Comparison of ENCODE assay signal across 8 cellular contexts in the genomic region with DNA sequence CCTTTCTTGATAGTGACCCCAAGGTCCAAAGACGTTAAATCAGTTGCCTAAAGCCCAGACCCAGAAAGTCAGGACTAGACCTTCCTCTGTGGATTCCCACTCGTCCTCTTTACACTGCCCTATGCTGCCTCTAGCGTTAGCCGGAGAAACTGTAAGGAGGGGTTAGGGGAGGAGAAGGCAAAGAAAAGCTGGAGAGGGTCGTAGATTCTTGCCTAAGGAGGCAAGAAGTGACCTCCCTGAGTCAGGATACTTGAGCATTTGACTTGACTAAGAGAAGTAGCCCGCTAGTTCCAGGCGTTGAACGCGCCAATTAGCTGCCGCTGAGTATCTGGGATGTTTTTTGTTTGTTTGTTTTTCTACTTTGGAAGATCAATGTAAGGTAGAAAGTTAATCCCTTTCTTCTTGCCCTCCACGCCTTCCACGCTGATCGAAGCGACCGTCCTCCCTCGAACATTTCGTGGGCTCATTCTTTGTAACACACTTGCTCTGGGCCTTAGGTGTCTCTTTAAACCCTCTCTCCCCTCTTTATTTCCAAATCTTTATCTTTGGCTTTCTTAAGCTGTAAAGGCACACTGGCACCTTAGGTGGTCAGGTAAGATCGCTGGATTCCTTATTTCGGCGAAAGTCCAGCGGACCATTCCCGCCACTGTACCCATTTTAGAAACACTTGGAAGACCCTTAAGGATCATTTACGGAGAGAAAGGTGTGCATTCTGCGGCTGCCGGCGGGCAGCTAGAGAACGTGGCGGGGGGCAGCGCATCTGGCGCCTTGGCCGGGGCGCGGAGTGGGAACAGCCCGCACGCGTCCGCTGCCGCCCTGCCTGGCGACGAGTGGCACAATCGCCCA. TPM values are rescaled to one million over a fixed set of nuclear protein-coding genes. Genes with fewer than 3 reads are reported as not detected.
DNase-seq lines count a peak whose midpoint lies in the region; ATAC-seq and TF ChIP-seq lines count a peak whose summit lies in the region.

No MANE protein-coding gene starts in this region.

- peak overlapping the region; percentile 54 to 72 (median 64) for H3K4me3 ChIP-seq in upper lobe of left lung

- TF ChIP-seq EP300 in upper lobe of left lung (IDR thresholded peaks at IDR 0.05): no peak

- DNase-seq in NCI-H345 treated with DMSO at 0.1 percent for 48 hours (lab: John Stamatoyannopoulos, UW; ENCODE audit: unreplicated experiment) (peak; percentile 46), fibroblast of the conjunctiva (ENCODE audit: low read depth) (peak; percentile 80), upper lobe of left lung (peak in 1 of 2 donors; percentile 33)
- peak; percentile 55 to 58 for DNase-seq in activated T-cell treated with anti-CD3 and anti-CD28 coated beads, Interleukin-2, amount 50 U/mL, for 48 hours
- DNase-seq in naive thymus-derived CD8-positive, alpha-beta T cell: peak in 6 of 10 donors; percentile 25 to 63 (median 39)

- peak; percentile 39 for ATAC-seq in GM18861 (IDR thresholded peaks at IDR 0.05; ENCODE audit: unreplicated experiment)
- peak; percentile 36 for ATAC-seq in HG03097 (IDR thresholded peaks at IDR 0.05; ENCODE audit: low FRiP score, unreplicated experiment)
- peak; percentile 14 to 15 for ATAC-seq in naive thymus-derived CD8-positive, alpha-beta T cell
- peak in 1 of 2 donors; percentile 65 for ATAC-seq in upper lobe of left lung (ENCODE audit: low FRiP score in 2 of 2)

- H3K27ac ChIP-seq in C4-2B (peak overlapping the region; percentile 49), upper lobe of left lung (peak overlapping the region in 1 of 4 donors; percentile 77)

- POLR2A ChIA-PET in naive thymus-derived CD8-positive, alpha-beta T cell (lab: Charles Lee): no interaction called here

- peaks cover 31 to 54% (median 40%) of the 10 kb centered on the region in 4 donors for H3K4me1 Mint-ChIP-seq in naive thymus-derived CD8-positive, alpha-beta T cell

- peaks cover 0 to 11% (median 3%) of the 10 kb centered on the region in 4 donors for H3K27me3 ChIP-seq in upper lobe of left lung

- peaks cover 11 to 47% (median 31%) of the 10 kb centered on the region in 4 donors for H3K4me1 ChIP-seq in upper lobe of left lung

- H3K36me3 Mint-ChIP-seq in naive thymus-derived CD8-positive, alpha-beta T cell: no peaks in the 10 kb centered on the region

- 1 to 2% methylated on average over 33 to 39 of the region's 41 CpGs for WGBS in upper lobe of left lung, 2 donors

- H3K27me3 Mint-ChIP-seq in naive thymus-derived CD8-positive, alpha-beta T cell: peaks cover 12 to 47% (median 29%) of the 10 kb centered on the region in 5 donors

- no peaks in the 10 kb centered on the region for H3K36me3 ChIP-seq in upper lobe of left lung

- peak overlapping the region in 3 of 10 donors; percentile 38 to 52 (median 43) for H3K27ac Mint-ChIP-seq in naive thymus-derived CD8-positive, alpha-beta T cell

- H3K4me3 Mint-ChIP-seq in naive thymus-derived CD8-positive, alpha-beta T cell: peak overlapping the region; percentile 86 to 97 (median 92)

- H3K9me3 ChIP-seq in upper lobe of left lung: no peaks in the 10 kb centered on the region

- TF ChIP-seq POLR2A in upper lobe of left lung (IDR thresholded peaks at IDR 0.05): no peak

- H3K9me3 Mint-ChIP-seq in naive thymus-derived CD8-positive, alpha-beta T cell: no peaks in the 10 kb centered on the region

- TF ChIP-seq CTCF in C4-2B (conservative IDR thresholded peaks at IDR 0.05) (peak; percentile 84), upper lobe of left lung (IDR thresholded peaks at IDR 0.05) (peak; percentile 57 to 84 (median 65))

RNA-seq across cellular contexts. Expression of a gene that starts 5.1 kb away (rescaled TPM):
- 10 to 100 TPM; 23.0 to 25.0 TPM for total RNA-seq in naive thymus-derived CD8-positive, alpha-beta T cell
- 1 to 10 TPM; 2.0 to 4.2 (median 3.6) TPM for polyA plus RNA-seq in naive thymus-derived CD8-positive, alpha-beta T cell
- 10 to 100 TPM; 19.0 to 52.2 (median 33.1) TPM for total RNA-seq in upper lobe of left lung
